In genomic region chr12:4979737-4980136, GRCh38 we compare ENCODE assay signal across 1 cellular context.
TF ChIP-seq lines count a peak whose summit lies in the region.

No MANE protein-coding gene starts in this region.

TF ChIP-seq in GM12878, 131 proteins besides CTCF, POLR2A, EP300 and RAD21 (continued from another document and continues in another):
- no peak for TF ChIP-seq MYC (IDR thresholded peaks at IDR 0.05; ENCODE audit: insufficient read depth, insufficient read length, insufficient replicate concordance, low read length, severe bottlenecking)
- peak; percentile 39 for TF ChIP-seq CUX1 (IDR thresholded peaks at IDR 0.05; ENCODE audit: insufficient replicate concordance, low read depth, low read length)
- TF ChIP-seq POLR2AphosphoS5 (IDR thresholded peaks at IDR 0.05; ENCODE audit: low read length): no peak
- TF ChIP-seq RCOR1 (conservative IDR thresholded peaks at IDR 0.05; ENCODE audit: low read depth, low read length): no peak
- TF ChIP-seq SPI1 (IDR thresholded peaks at IDR 0.05; ENCODE audit: borderline replicate concordance, insufficient read depth, low read depth, low read length): peak; percentile 73
- no peak for TF ChIP-seq BMI1 (IDR thresholded peaks at IDR 0.05; ENCODE audit: borderline replicate concordance)
- TF ChIP-seq KAT2A (conservative IDR thresholded peaks at IDR 0.05; ENCODE audit: control insufficient read depth, low read depth, low read length): no peak
- TF ChIP-seq NFYA (IDR thresholded peaks at IDR 0.05; ENCODE audit: borderline replicate concordance, low read depth, low read length): no peak
- TF ChIP-seq NRF1 (conservative IDR thresholded peaks at IDR 0.05; ENCODE audit: low read depth, low read length): no peak
- no peak for TF ChIP-seq PRDM15 (CRISPR knock-in tag; IDR thresholded peaks at IDR 0.05)
- peak; percentile 44; the same call in 1 of the 2 replicates for TF ChIP-seq IKZF1 (conservative IDR thresholded peaks at IDR 0.05)
- TF ChIP-seq POLR2AphosphoS2 (IDR thresholded peaks at IDR 0.05; ENCODE audit: low read depth, low read length): no peak
- no peak for TF ChIP-seq MAX (IDR thresholded peaks at IDR 0.05; ENCODE audit: low read depth, low read length)
- no peak for TF ChIP-seq PAX8 (IDR thresholded peaks at IDR 0.05)
- TF ChIP-seq IRF3 (IDR thresholded peaks at IDR 0.05): no peak
- no peak for TF ChIP-seq TARDBP (IDR thresholded peaks at IDR 0.05; ENCODE audit: borderline replicate concordance)
- no peak for TF ChIP-seq USF1 (IDR thresholded peaks at IDR 0.05; ENCODE audit: borderline replicate concordance, extremely low read length, insufficient read depth, low read depth, low read length)
- TF ChIP-seq NFXL1 (IDR thresholded peaks at IDR 0.05; ENCODE audit: borderline replicate concordance): no peak
- TF ChIP-seq JUNB (IDR thresholded peaks at IDR 0.05): no peak
- TF ChIP-seq PAX5 (IDR thresholded peaks at IDR 0.05; ENCODE audit: borderline replicate concordance, low read depth, low read length): no peak
- no peak for TF ChIP-seq EGR1 (IDR thresholded peaks at IDR 0.05; ENCODE audit: borderline replicate concordance in 1 of 2, low read depth in 2 of 2, low read length in 2 of 2)
- TF ChIP-seq ZBTB11 (CRISPR knock-in tag; IDR thresholded peaks at IDR 0.05): no peak
- TF ChIP-seq TCF7 (IDR thresholded peaks at IDR 0.05; ENCODE audit: borderline replicate concordance): 0 out of 2 replicates have a peak, but pooled peaks have one; percentile 36
- no peak for TF ChIP-seq ZBTB4 (CRISPR knock-in tag; IDR thresholded peaks at IDR 0.05)
- no peak for TF ChIP-seq CBFB (IDR thresholded peaks at IDR 0.05; ENCODE audit: low read depth)
- peak; percentile 71; the same call in 1 of the 2 replicates for TF ChIP-seq ATF2 (IDR thresholded peaks at IDR 0.05; ENCODE audit: low read length)
- TF ChIP-seq RUNX3 (IDR thresholded peaks at IDR 0.05; ENCODE audit: low read length): peak; percentile 86
- no peak for TF ChIP-seq RB1 (IDR thresholded peaks at IDR 0.05; ENCODE audit: borderline replicate concordance)
- no peak for TF ChIP-seq ETV6 (conservative IDR thresholded peaks at IDR 0.05 in 1 of 2, IDR thresholded peaks at IDR 0.05 in 1 of 2; ENCODE audit: borderline replicate concordance in 1 of 2, low read depth in 1 of 2)
- peak; percentile 94 for TF ChIP-seq RFX5 (IDR thresholded peaks at IDR 0.05; ENCODE audit: low read depth, low read length)
- TF ChIP-seq SIN3A (IDR thresholded peaks at IDR 0.05; ENCODE audit: low read depth, low read length): no peak
- TF ChIP-seq SMAD1 (IDR thresholded peaks at IDR 0.05; ENCODE audit: low read depth, partially characterized antibody): no peak
- no peak for TF ChIP-seq BRCA1 (IDR thresholded peaks at IDR 0.05; ENCODE audit: low read depth, low read length)
- no peak for TF ChIP-seq BCL11A (IDR thresholded peaks at IDR 0.05; ENCODE audit: low read depth, low read length)
- TF ChIP-seq STAT3 (IDR thresholded peaks at IDR 0.05; ENCODE audit: low read depth, low read length): no peak
- TF ChIP-seq MYB (IDR thresholded peaks at IDR 0.05; ENCODE audit: borderline replicate concordance, low read depth, low read length): no peak
- no peak for TF ChIP-seq HCFC1 (IDR thresholded peaks at IDR 0.05; ENCODE audit: low read length)
- TF ChIP-seq HSF1 (IDR thresholded peaks at IDR 0.05; ENCODE audit: low read depth, low read length): no peak
